Comparison of ENCODE assay signal across 14 cellular contexts in the genomic region with DNA sequence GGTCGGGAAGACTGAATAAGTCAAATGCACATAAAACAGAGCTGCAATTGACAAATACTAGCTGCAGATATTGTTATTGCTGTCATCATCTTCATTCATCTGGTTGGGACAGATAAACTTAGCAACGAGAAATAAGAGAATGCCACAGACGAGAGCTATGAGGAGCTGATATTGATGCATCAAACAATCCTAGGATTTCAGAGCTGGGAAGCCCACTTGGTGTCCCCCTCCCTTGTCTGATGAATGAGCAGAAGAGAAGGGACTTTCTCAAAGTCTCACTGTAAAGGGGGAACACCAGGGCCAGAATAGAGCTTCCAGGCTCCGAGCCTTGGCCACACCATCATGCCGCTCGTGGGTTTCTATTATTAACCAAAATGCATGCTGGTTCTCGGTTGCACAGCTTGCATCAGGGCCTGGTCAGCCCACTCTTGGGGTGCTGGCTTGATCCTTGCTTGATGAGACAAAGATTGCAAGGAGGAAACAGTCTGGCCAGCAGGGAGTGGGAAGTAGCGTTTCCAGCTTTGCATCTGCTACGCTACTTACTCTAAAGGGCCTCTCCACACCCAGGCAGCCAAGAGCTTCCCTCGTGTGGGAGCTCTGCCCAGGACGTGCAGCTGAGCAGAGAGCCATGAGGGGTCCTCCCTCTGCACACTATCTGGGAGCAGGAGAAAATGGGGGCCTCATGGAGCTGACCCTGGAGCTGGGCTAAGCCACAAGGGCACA. TPM values are rescaled to one million over a fixed set of nuclear protein-coding genes. Genes with fewer than 3 reads are reported as not detected.
DNase-seq lines count a peak whose midpoint lies in the region; ATAC-seq, FAIRE-seq and TF ChIP-seq lines count a peak whose summit lies in the region.
"Had no signal": no experiment of that assay in that cellular context is flagged by ENCODE, and none has a peak within 500 bp of the region (broad histone marks: within the 10 kb centered on the region; RNA-seq: fewer than 3 reads in every experiment).

No MANE protein-coding gene starts in this region.

- intact Hi-C loops in activated T-helper 1 cell treated with anti-CD3 and anti-CD28 coated beads, Interleukin-12 subunit alpha, Interleukin-12 subunit beta, Interleukin-2, Interleukin-4 antibody, amounts not matched to agents 30 ng/mL and 10 ng/mL and 1 ng/mL, durations not matched to agents 14 hours and 24 hours and 36 hours (cut with micrococcal nuclease) = no loop called here

- peaks cover 12% of the 10 kb centered on the region for H3K4me1 ChIP-seq in astrocyte (ENCODE audit: insufficient read depth, low read length)

- H3K4me3 Mint-ChIP-seq in astrocyte (ENCODE audit: unreplicated experiment) = no peak overlapping the region
- no peak overlapping the region for H3K4me3 Mint-ChIP-seq in activated T-helper 1 cell treated with anti-CD3 and anti-CD28 coated beads, Interleukin-12 subunit alpha, Interleukin-12 subunit beta, Interleukin-2, Interleukin-4 antibody, amounts not matched to agents 30 ng/mL and 10 ng/mL and 1 ng/mL, durations not matched to agents 14 hours and 24 hours and 36 hours
- H3K4me3 Mint-ChIP-seq: activated CD4-positive, alpha-beta T cell treated with anti-CD3 and anti-CD28 coated beads, Interleukin-2, amount 10 ng/mL, durations not matched to agents 7 days and 5 days; CD8-positive, alpha-beta T cell had no signal

- DNase-seq in DMS79 (lab: John Stamatoyannopoulos, UW) = peak; percentile 71
- peak; percentile 54 for DNase-seq in astrocyte (ENCODE audit: low read depth)
- peak; percentile 24 for DNase-seq in inferior parietal cortex (ENCODE audit: extremely low spot score)
- DNase-seq in retina = peak; percentile 34
- DNase-seq in LoVo (ENCODE audit: low spot score) = no peak
- DNase-seq in activated T-helper 1 cell treated with anti-CD3 and anti-CD28 coated beads, Interleukin-12 subunit alpha, Interleukin-12 subunit beta, Interleukin-2, Interleukin-4 antibody, amounts not matched to agents 30 ng/mL and 10 ng/mL and 1 ng/mL, durations not matched to agents 14 hours and 24 hours and 36 hours (ENCODE audit: low spot score) = no peak
- DNase-seq: activated CD4-positive, alpha-beta T cell treated with anti-CD3 and anti-CD28 coated beads, Interleukin-2, amount 10 ng/mL, durations not matched to agents 7 days and 5 days; CD8-positive, alpha-beta T cell; GDM1; NCI-H1092; T-helper 2 cell had no signal

- H3K9me3 ChIP-seq in astrocyte (ENCODE audit: insufficient read depth, low read depth, low read length) = no peaks in the 10 kb centered on the region

- no peaks in the 10 kb centered on the region for H3K9me3 Mint-ChIP-seq in astrocyte (ENCODE audit: unreplicated experiment)
- H3K9me3 Mint-ChIP-seq in activated T-helper 1 cell treated with anti-CD3 and anti-CD28 coated beads, Interleukin-12 subunit alpha, Interleukin-12 subunit beta, Interleukin-2, Interleukin-4 antibody, amounts not matched to agents 30 ng/mL and 10 ng/mL and 1 ng/mL, durations not matched to agents 14 hours and 24 hours and 36 hours = no peaks in the 10 kb centered on the region
- H3K9me3 Mint-ChIP-seq: activated CD4-positive, alpha-beta T cell treated with anti-CD3 and anti-CD28 coated beads, Interleukin-2, amount 10 ng/mL, durations not matched to agents 7 days and 5 days; CD8-positive, alpha-beta T cell had no signal

- peak overlapping the region; percentile 65 for H3K4me2 ChIP-seq in astrocyte (ENCODE audit: low read length)

- no peaks in the 10 kb centered on the region for H3K36me3 Mint-ChIP-seq in astrocyte (ENCODE audit: low read depth, unreplicated experiment)
- no peaks in the 10 kb centered on the region for H3K36me3 Mint-ChIP-seq in activated T-helper 1 cell treated with anti-CD3 and anti-CD28 coated beads, Interleukin-12 subunit alpha, Interleukin-12 subunit beta, Interleukin-2, Interleukin-4 antibody, amounts not matched to agents 30 ng/mL and 10 ng/mL and 1 ng/mL, durations not matched to agents 14 hours and 24 hours and 36 hours (ENCODE audit: low read depth)
- H3K36me3 Mint-ChIP-seq: CD8-positive, alpha-beta T cell had no signal

- TF ChIP-seq CTCF in astrocyte (IDR thresholded peaks at IDR 0.05; ENCODE audit: insufficient read depth, low read depth, low read length) = no peak

- no peaks in the 10 kb centered on the region for H3K36me3 ChIP-seq in astrocyte (ENCODE audit: insufficient read depth, low read length)

- no peak overlapping the region for H3K4me3 ChIP-seq in astrocyte (ENCODE audit: insufficient read depth, low read depth, low read length)

- no peak for FAIRE-seq in astrocyte (lab: Jason Lieb, UNC)

- peaks cover 14% of the 10 kb centered on the region for H3K4me1 Mint-ChIP-seq in astrocyte (ENCODE audit: low read depth, unreplicated experiment)
- no peaks in the 10 kb centered on the region for H3K4me1 Mint-ChIP-seq in activated T-helper 1 cell treated with anti-CD3 and anti-CD28 coated beads, Interleukin-12 subunit alpha, Interleukin-12 subunit beta, Interleukin-2, Interleukin-4 antibody, amounts not matched to agents 30 ng/mL and 10 ng/mL and 1 ng/mL, durations not matched to agents 14 hours and 24 hours and 36 hours (ENCODE audit: low read depth)
- H3K4me1 Mint-ChIP-seq: activated CD4-positive, alpha-beta T cell treated with anti-CD3 and anti-CD28 coated beads, Interleukin-2, amount 10 ng/mL, durations not matched to agents 7 days and 5 days had no signal

- H4K20me1 ChIP-seq in astrocyte (ENCODE audit: insufficient read depth, low read length) = no peaks in the 10 kb centered on the region

- H2AFZ ChIP-seq in astrocyte (ENCODE audit: low read depth, low read length) = peak overlapping the region; percentile 74

- H3K27me3 ChIP-seq in astrocyte (ENCODE audit: insufficient read depth, low read length) = no peaks in the 10 kb centered on the region

- H3K27ac Mint-ChIP-seq in astrocyte (ENCODE audit: unreplicated experiment) = no peak overlapping the region
- no peak overlapping the region for H3K27ac Mint-ChIP-seq in activated T-helper 1 cell treated with anti-CD3 and anti-CD28 coated beads, Interleukin-12 subunit alpha, Interleukin-12 subunit beta, Interleukin-2, Interleukin-4 antibody, amounts not matched to agents 30 ng/mL and 10 ng/mL and 1 ng/mL, durations not matched to agents 14 hours and 24 hours and 36 hours
- H3K27ac Mint-ChIP-seq: activated CD4-positive, alpha-beta T cell treated with anti-CD3 and anti-CD28 coated beads, Interleukin-2, amount 10 ng/mL, durations not matched to agents 7 days and 5 days; CD8-positive, alpha-beta T cell; progenitor cell of endocrine pancreas had no signal

- no peaks in the 10 kb centered on the region for H3K79me2 ChIP-seq in astrocyte (ENCODE audit: insufficient read depth, low read length)

- ATAC-seq in HG02759 (IDR thresholded peaks at IDR 0.05; ENCODE audit: unreplicated experiment) (no peak), GM21576 (IDR thresholded peaks at IDR 0.05; ENCODE audit: unreplicated experiment) (no peak)
- ATAC-seq: CD8-positive, alpha-beta T cell had no signal

- peaks cover 13% of the 10 kb centered on the region for H3K27me3 Mint-ChIP-seq in astrocyte (ENCODE audit: low read depth, unreplicated experiment)
- peaks cover 2% of the 10 kb centered on the region for H3K27me3 Mint-ChIP-seq in activated T-helper 1 cell treated with anti-CD3 and anti-CD28 coated beads, Interleukin-12 subunit alpha, Interleukin-12 subunit beta, Interleukin-2, Interleukin-4 antibody, amounts not matched to agents 30 ng/mL and 10 ng/mL and 1 ng/mL, durations not matched to agents 14 hours and 24 hours and 36 hours (ENCODE audit: insufficient read depth)

- H3K9ac ChIP-seq in astrocyte (ENCODE audit: low read length) = no peak overlapping the region

- peak overlapping the region; percentile 43 for H3K27ac ChIP-seq in astrocyte (ENCODE audit: low read depth, low read length)

RNA-seq across cellular contexts. Expression of gene EMP2, which starts 28.4 kb away (rescaled TPM):
- 1.7 and 2.3 TPM in 2 replicates for total RNA-seq in astrocyte
- total RNA-seq in activated T-helper 1 cell treated with anti-CD3 and anti-CD28 coated beads, Interleukin-12 subunit alpha, Interleukin-12 subunit beta, Interleukin-2, Interleukin-4 antibody, amounts not matched to agents 30 ng/mL and 10 ng/mL and 1 ng/mL, durations not matched to agents 14 hours and 24 hours and 36 hours = not detected in 2 replicates
- total RNA-seq: activated CD4-positive, alpha-beta T cell treated with anti-CD3 and anti-CD28 coated beads, Interleukin-2, amount 10 ng/mL, durations not matched to agents 7 days and 5 days; CD8-positive, alpha-beta T cell had no signal

Comparison
In these comparisons a context has a peak if more than half of its experiments do, and no peak if none do; other contexts are left out.
1. DNase-seq: peak in DMS79 (single experiment), astrocyte (single experiment), inferior parietal cortex (single experiment) and retina (single experiment); none in LoVo (single experiment) and activated T-helper 1 cell treated with anti-CD3 and anti-CD28 coated beads, Interleukin-12 subunit alpha, Interleukin-12 subunit beta, Interleukin-2, Interleukin-4 antibody, amounts not matched to agents 30 ng/mL and 10 ng/mL and 1 ng/mL, durations not matched to agents 14 hours and 24 hours and 36 hours (single experiment).